Comparison of ENCODE assay signal across 15 cellular contexts in the genomic region with DNA sequence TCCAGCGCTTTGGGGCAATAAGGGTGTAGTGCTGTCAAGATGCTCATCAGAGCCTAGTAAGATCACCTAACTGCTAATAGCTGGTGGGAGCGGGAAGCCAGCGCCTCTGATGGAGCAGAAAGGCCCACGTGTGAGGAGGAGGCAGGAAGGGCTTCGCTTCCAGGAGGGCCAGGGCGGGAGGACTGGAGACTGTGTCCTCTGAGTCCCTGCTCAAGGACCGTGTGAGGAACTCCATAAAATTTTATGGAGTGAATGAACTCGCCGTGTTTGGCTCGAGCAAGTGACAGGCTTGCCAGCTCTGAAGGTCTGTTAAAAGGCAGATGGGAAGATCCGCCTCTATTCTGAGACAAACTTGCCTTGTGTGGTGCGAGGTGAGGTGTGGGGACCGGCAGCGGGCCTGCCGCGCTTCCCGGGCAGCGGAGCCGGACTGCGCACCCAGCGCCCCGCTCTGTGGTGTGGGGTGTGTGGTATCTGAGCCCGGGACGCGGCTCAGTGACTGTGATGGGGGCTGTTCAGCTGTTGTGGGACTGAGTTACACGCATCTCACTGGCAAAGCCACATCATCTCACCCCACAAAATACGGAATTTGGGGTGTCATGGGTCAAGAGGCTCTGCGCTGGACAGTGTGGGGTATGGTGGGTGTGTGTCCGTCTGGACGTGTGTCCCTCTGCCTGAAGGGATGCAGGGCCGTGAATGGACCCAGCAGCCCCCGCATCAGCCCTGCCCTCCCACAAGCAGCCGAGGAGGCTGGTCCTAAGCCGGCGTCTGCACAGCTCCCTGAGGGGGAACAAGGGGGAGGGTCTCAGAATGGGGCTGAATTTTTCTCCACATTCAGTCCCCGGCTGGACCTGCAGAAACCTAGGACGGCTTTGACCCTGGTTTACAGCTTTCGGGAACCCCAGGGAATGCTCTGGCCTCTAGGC.
DNase-seq lines count a peak whose midpoint lies in the region; ATAC-seq and TF ChIP-seq lines count a peak whose summit lies in the region.
"Had no signal": no experiment of that assay in that cellular context is flagged by ENCODE, and none has a peak within 500 bp of the region (broad histone marks: within the 10 kb centered on the region; RNA-seq: fewer than 3 reads in every experiment).

No MANE protein-coding gene starts in this region.

- H3K27me3 Mint-ChIP-seq in stimulated activated naive CD8-positive, alpha-beta T cell treated with anti-CD3 and anti-CD28 coated beads, Interleukin-15, amount 100 ng/mL, for 72 hours, result no peaks in the 10 kb centered on the region
- peaks cover 5% of the 10 kb centered on the region for H3K27me3 Mint-ChIP-seq in activated CD4-positive, alpha-beta memory T cell treated with anti-CD3 and anti-CD28 coated beads, Interleukin-2, amount 10 ng/mL, durations not matched to agents 7 days and 5 days
- no peaks in the 10 kb centered on the region for H3K27me3 Mint-ChIP-seq in neural crest cell (ENCODE audit: low read depth)

- ATAC-seq in stimulated activated naive CD8-positive, alpha-beta T cell treated with anti-CD3 and anti-CD28 coated beads, Interleukin-15, amount 100 ng/mL, for 72 hours, result peak; percentile 26
- ATAC-seq in stimulated activated naive CD8-positive, alpha-beta T cell treated with anti-CD3 and anti-CD28 coated beads, Interleukin-15, Interleukin-2, amounts not matched to agents 100 U/mL and 50 U/mL, for 24 hours, result no peak
- ATAC-seq in HG03521 (IDR thresholded peaks at IDR 0.05; ENCODE audit: unreplicated experiment) (no peak), HG03342 (IDR thresholded peaks at IDR 0.05; ENCODE audit: unreplicated experiment) (no peak)
- ATAC-seq: activated CD8-positive, alpha-beta T cell treated with anti-CD3 and anti-CD28 coated beads, Interleukin-2, amount 10 ng/mL, durations not matched to agents 7 days and 5 days had no signal

- no peak overlapping the region for H3K4me3 Mint-ChIP-seq in stimulated activated naive CD8-positive, alpha-beta T cell treated with anti-CD3 and anti-CD28 coated beads, Interleukin-15, amount 100 ng/mL, for 72 hours
- H3K4me3 Mint-ChIP-seq in activated CD4-positive, alpha-beta memory T cell treated with anti-CD3 and anti-CD28 coated beads, Interleukin-2, amount 10 ng/mL, durations not matched to agents 7 days and 5 days, result no peak overlapping the region
- H3K4me3 Mint-ChIP-seq in neural crest cell, result no peak overlapping the region
- H3K4me3 Mint-ChIP-seq: activated CD8-positive, alpha-beta T cell treated with anti-CD3 and anti-CD28 coated beads, Interleukin-2, amount 10 ng/mL, durations not matched to agents 7 days and 5 days had no signal

- no peak overlapping the region for H3K27ac Mint-ChIP-seq in stimulated activated naive CD8-positive, alpha-beta T cell treated with anti-CD3 and anti-CD28 coated beads, Interleukin-15, amount 100 ng/mL, for 72 hours
- H3K27ac Mint-ChIP-seq in activated CD4-positive, alpha-beta memory T cell treated with anti-CD3 and anti-CD28 coated beads, Interleukin-2, amount 10 ng/mL, durations not matched to agents 7 days and 5 days, result no peak overlapping the region
- peak overlapping the region; percentile 92 for H3K27ac Mint-ChIP-seq in neural crest cell (ENCODE audit: unreplicated experiment)
- H3K27ac Mint-ChIP-seq: activated CD8-positive, alpha-beta T cell treated with anti-CD3 and anti-CD28 coated beads, Interleukin-2, amount 10 ng/mL, durations not matched to agents 7 days and 5 days had no signal

- no peaks in the 10 kb centered on the region for H3K36me3 Mint-ChIP-seq in activated CD4-positive, alpha-beta memory T cell treated with anti-CD3 and anti-CD28 coated beads, Interleukin-2, amount 10 ng/mL, durations not matched to agents 7 days and 5 days (ENCODE audit: low read depth)
- H3K36me3 Mint-ChIP-seq in neural crest cell (ENCODE audit: low read depth), result no peaks in the 10 kb centered on the region

- no peaks in the 10 kb centered on the region for H3K4me1 Mint-ChIP-seq in stimulated activated naive CD8-positive, alpha-beta T cell treated with anti-CD3 and anti-CD28 coated beads, Interleukin-15, amount 100 ng/mL, for 72 hours
- no peaks in the 10 kb centered on the region for H3K4me1 Mint-ChIP-seq in activated CD4-positive, alpha-beta memory T cell treated with anti-CD3 and anti-CD28 coated beads, Interleukin-2, amount 10 ng/mL, durations not matched to agents 7 days and 5 days
- H3K4me1 Mint-ChIP-seq in neural crest cell, result peaks cover 22% of the 10 kb centered on the region

- no peaks in the 10 kb centered on the region for H3K9me3 Mint-ChIP-seq in stimulated activated naive CD8-positive, alpha-beta T cell treated with anti-CD3 and anti-CD28 coated beads, Interleukin-15, amount 100 ng/mL, for 72 hours
- H3K9me3 Mint-ChIP-seq in activated CD4-positive, alpha-beta memory T cell treated with anti-CD3 and anti-CD28 coated beads, Interleukin-2, amount 10 ng/mL, durations not matched to agents 7 days and 5 days, result no peaks in the 10 kb centered on the region
- no peaks in the 10 kb centered on the region for H3K9me3 Mint-ChIP-seq in neural crest cell

- CTCF ChIA-PET in activated CD4-positive, alpha-beta memory T cell treated with anti-CD3 and anti-CD28 coated beads, Interleukin-2, amount 10 ng/mL, durations not matched to agents 7 days and 5 days (lab: Charles Lee), result no interaction called here

- POLR2A ChIA-PET in activated CD4-positive, alpha-beta memory T cell treated with anti-CD3 and anti-CD28 coated beads, Interleukin-2, amount 10 ng/mL, durations not matched to agents 7 days and 5 days (lab: Charles Lee), result no interaction called here

- no peak for TF ChIP-seq CTCF in neural crest cell (conservative IDR thresholded peaks at IDR 0.05)

- DNase-seq in stimulated activated naive CD8-positive, alpha-beta T cell treated with anti-CD3 and anti-CD28 coated beads, Interleukin-15, amount 100 ng/mL, for 72 hours, result no peak
- DNase-seq in stimulated activated naive CD8-positive, alpha-beta T cell treated with anti-CD3 and anti-CD28 coated beads, Interleukin-15, Interleukin-2, amounts not matched to agents 100 U/mL and 50 U/mL, for 24 hours, result no peak
- peak; percentile 11 for DNase-seq in activated CD4-positive, alpha-beta memory T cell treated with anti-CD3 and anti-CD28 coated beads, Interleukin-2, amount 10 ng/mL, durations not matched to agents 7 days and 5 days
- DNase-seq in neural crest cell (ENCODE audit: low read depth, low spot score), result no peak
- DNase-seq in NCI-H1105 treated with DMSO at 0.1 percent for 48 hours (lab: John Stamatoyannopoulos, UW), result no peak
- DNase-seq: activated CD8-positive, alpha-beta T cell treated with anti-CD3 and anti-CD28 coated beads, Interleukin-2, amount 10 ng/mL, durations not matched to agents 7 days and 5 days; activated effector memory CD4-positive, alpha-beta T cell treated with Interleukin-2 at 50 U/mL for 16 hours; effector CD4-positive, alpha-beta T cell; GOT3; mesendoderm; NCI-H2107; NCI-H774; stimulated activated CD4-positive, alpha-beta T cell treated with anti-CD3 and anti-CD28 coated beads, Interleukin-1b, Interleukin-23, amount 100 ng/mL, for 48 hours had no signal
